ENCODE assay signal across 1 cellular context in the genomic region with DNA sequence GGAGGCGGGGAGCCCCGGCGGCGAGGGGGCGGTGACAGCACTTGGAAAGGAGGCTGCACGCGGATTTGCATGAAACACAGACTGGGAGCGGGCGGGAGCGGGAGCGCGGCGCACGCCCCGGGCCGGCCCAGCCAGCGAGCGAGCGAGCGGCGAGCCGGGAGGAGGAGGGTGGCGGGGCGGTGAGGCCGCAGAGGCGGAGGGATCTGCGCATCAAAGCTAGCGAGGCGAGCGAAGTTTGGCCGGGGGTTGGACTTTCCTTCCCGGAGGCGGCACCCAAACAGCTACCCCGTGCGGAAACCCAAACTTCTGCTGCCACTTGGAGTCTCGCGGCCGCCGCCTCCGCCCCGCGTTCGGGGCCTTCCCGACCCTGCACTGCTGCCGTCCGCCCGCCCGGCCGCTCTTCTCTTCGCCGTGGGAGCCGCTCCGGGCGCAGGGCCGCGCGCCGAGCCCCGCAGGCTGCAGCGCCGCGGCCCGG.
TF ChIP-seq lines count a peak whose summit lies in the region.

A gene (plus strand): TSS at position 72 of the 475 bp plus-strand sequence. CDS start 553 bp downstream, outside the sequence.

TF ChIP-seq in GM12878, 131 proteins besides CTCF, POLR2A, EP300 and RAD21 (continued from another document and continues in another):
- TF ChIP-seq, protein P1, sequence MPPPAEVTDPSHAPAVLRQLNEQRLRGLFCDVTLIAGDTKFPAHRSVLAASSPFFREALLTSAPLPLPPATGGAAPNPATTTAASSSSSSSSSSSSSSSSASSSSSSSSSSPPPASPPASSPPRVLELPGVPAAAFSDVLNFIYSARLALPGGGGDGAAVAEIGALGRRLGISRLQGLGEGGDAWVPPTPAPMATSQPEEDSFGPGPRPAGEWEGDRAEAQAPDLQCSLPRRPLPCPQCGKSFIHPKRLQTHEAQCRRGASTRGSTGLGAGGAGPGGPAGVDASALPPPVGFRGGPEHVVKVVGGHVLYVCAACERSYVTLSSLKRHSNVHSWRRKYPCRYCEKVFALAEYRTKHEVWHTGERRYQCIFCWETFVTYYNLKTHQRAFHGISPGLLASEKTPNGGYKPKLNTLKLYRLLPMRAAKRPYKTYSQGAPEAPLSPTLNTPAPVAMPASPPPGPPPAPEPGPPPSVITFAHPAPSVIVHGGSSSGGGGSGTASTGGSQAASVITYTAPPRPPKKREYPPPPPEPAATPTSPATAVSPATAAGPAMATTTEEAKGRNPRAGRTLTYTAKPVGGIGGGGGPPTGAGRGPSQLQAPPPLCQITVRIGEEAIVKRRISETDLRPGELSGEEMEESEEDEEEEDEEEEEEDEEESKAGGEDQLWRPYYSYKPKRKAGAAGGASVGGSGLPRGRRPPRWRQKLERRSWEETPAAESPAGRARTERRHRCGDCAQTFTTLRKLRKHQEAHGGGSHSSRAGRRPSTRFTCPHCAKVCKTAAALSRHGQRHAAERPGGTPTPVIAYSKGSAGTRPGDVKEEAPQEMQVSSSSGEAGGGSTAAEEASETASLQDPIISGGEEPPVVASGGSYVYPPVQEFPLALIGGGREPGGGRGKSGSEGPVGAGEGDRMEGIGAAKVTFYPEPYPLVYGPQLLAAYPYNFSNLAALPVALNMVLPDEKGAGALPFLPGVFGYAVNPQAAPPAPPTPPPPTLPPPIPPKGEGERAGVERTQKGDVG (CRISPR knock-in tag; IDR thresholded peaks at IDR 0.05) = no peak
- TF ChIP-seq TAF1 (IDR thresholded peaks at IDR 0.05; ENCODE audit: borderline replicate concordance, low read depth, low read length) (peak; percentile 82; the same call in 1 of the 2 replicates), TBL1XR1 (IDR thresholded peaks at IDR 0.05; ENCODE audit: low read depth, low read length) (no peak), ESRRA (IDR thresholded peaks at IDR 0.05; ENCODE audit: low read length) (no peak; the same call in 1 of the 2 replicates), SMAD5 (IDR thresholded peaks at IDR 0.05; ENCODE audit: low read depth) (peak; percentile 65; the same call in 1 of the 2 replicates), FOXM1 (IDR thresholded peaks at IDR 0.05; ENCODE audit: low read depth, low read length) (no peak), SMAD1 (IDR thresholded peaks at IDR 0.05; ENCODE audit: low read depth, partially characterized antibody) (no peak), JUND (IDR thresholded peaks at IDR 0.05; ENCODE audit: low read depth, low read length) (no peak), RELA (IDR thresholded peaks at IDR 0.05; ENCODE audit: borderline replicate concordance, partially characterized antibody) (no peak), SIX5 (IDR thresholded peaks at IDR 0.05; ENCODE audit: low read depth, low read length, severe bottlenecking) (no peak), STAT3 (IDR thresholded peaks at IDR 0.05; ENCODE audit: low read depth, low read length) (no peak), RAD51 (IDR thresholded peaks at IDR 0.05) (no peak), ZNF384 (IDR thresholded peaks at IDR 0.05; ENCODE audit: borderline replicate concordance, low read depth, low read length) (no peak), NR2F1 (conservative IDR thresholded peaks at IDR 0.05) (peak; percentile 45; the same call in 1 of the 2 replicates), NFIC (IDR thresholded peaks at IDR 0.05; ENCODE audit: low read depth, low read length) (no peak), KDM1A (IDR thresholded peaks at IDR 0.05; ENCODE audit: borderline replicate concordance) (no peak), BACH1 (IDR thresholded peaks at IDR 0.05; ENCODE audit: borderline replicate concordance) (0 out of 2 replicates have a peak, but pooled peaks have one; percentile 49), NBN (IDR thresholded peaks at IDR 0.05) (no peak), NR2C1 (IDR thresholded peaks at IDR 0.05) (no peak), BCL11A (IDR thresholded peaks at IDR 0.05; ENCODE audit: low read depth, low read length) (no peak; the same call in 1 of the 2 replicates), CREM (IDR thresholded peaks at IDR 0.05; ENCODE audit: low read depth) (0 out of 2 replicates have a peak, but pooled peaks have one; percentile 21), MYB (IDR thresholded peaks at IDR 0.05; ENCODE audit: borderline replicate concordance, low read depth, low read length) (no peak), FOS (IDR thresholded peaks at IDR 0.05; ENCODE audit: borderline replicate concordance, extremely low read depth, insufficient read length) (no peak), NFYA (IDR thresholded peaks at IDR 0.05; ENCODE audit: borderline replicate concordance, low read depth, low read length) (no peak), KLF5 (IDR thresholded peaks at IDR 0.05; ENCODE audit: partially characterized antibody) (no peak), MTA3 (IDR thresholded peaks at IDR 0.05; ENCODE audit: borderline replicate concordance, low read length) (no peak), POLR2AphosphoS2 (IDR thresholded peaks at IDR 0.05; ENCODE audit: low read depth, low read length) (0 out of 2 replicates have a peak, but pooled peaks have one; percentile 12)
- TF ChIP-seq, protein P2, sequence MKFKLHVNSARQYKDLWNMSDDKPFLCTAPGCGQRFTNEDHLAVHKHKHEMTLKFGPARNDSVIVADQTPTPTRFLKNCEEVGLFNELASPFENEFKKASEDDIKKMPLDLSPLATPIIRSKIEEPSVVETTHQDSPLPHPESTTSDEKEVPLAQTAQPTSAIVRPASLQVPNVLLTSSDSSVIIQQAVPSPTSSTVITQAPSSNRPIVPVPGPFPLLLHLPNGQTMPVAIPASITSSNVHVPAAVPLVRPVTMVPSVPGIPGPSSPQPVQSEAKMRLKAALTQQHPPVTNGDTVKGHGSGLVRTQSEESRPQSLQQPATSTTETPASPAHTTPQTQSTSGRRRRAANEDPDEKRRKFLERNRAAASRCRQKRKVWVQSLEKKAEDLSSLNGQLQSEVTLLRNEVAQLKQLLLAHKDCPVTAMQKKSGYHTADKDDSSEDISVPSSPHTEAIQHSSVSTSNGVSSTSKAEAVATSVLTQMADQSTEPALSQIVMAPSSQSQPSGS (IDR thresholded peaks at IDR 0.05; ENCODE audit: low read length) = no peak
- TF ChIP-seq, protein P3, sequence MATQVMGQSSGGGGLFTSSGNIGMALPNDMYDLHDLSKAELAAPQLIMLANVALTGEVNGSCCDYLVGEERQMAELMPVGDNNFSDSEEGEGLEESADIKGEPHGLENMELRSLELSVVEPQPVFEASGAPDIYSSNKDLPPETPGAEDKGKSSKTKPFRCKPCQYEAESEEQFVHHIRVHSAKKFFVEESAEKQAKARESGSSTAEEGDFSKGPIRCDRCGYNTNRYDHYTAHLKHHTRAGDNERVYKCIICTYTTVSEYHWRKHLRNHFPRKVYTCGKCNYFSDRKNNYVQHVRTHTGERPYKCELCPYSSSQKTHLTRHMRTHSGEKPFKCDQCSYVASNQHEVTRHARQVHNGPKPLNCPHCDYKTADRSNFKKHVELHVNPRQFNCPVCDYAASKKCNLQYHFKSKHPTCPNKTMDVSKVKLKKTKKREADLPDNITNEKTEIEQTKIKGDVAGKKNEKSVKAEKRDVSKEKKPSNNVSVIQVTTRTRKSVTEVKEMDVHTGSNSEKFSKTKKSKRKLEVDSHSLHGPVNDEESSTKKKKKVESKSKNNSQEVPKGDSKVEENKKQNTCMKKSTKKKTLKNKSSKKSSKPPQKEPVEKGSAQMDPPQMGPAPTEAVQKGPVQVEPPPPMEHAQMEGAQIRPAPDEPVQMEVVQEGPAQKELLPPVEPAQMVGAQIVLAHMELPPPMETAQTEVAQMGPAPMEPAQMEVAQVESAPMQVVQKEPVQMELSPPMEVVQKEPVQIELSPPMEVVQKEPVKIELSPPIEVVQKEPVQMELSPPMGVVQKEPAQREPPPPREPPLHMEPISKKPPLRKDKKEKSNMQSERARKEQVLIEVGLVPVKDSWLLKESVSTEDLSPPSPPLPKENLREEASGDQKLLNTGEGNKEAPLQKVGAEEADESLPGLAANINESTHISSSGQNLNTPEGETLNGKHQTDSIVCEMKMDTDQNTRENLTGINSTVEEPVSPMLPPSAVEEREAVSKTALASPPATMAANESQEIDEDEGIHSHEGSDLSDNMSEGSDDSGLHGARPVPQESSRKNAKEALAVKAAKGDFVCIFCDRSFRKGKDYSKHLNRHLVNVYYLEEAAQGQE (IDR thresholded peaks at IDR 0.05; ENCODE audit: low read depth, low read length) = no peak
- TF ChIP-seq, protein P4, sequence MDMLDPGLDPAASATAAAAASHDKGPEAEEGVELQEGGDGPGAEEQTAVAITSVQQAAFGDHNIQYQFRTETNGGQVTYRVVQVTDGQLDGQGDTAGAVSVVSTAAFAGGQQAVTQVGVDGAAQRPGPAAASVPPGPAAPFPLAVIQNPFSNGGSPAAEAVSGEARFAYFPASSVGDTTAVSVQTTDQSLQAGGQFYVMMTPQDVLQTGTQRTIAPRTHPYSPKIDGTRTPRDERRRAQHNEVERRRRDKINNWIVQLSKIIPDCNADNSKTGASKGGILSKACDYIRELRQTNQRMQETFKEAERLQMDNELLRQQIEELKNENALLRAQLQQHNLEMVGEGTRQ (IDR thresholded peaks at IDR 0.05; ENCODE audit: borderline replicate concordance, low read depth, low read length) = no peak
- TF ChIP-seq, protein P5, sequence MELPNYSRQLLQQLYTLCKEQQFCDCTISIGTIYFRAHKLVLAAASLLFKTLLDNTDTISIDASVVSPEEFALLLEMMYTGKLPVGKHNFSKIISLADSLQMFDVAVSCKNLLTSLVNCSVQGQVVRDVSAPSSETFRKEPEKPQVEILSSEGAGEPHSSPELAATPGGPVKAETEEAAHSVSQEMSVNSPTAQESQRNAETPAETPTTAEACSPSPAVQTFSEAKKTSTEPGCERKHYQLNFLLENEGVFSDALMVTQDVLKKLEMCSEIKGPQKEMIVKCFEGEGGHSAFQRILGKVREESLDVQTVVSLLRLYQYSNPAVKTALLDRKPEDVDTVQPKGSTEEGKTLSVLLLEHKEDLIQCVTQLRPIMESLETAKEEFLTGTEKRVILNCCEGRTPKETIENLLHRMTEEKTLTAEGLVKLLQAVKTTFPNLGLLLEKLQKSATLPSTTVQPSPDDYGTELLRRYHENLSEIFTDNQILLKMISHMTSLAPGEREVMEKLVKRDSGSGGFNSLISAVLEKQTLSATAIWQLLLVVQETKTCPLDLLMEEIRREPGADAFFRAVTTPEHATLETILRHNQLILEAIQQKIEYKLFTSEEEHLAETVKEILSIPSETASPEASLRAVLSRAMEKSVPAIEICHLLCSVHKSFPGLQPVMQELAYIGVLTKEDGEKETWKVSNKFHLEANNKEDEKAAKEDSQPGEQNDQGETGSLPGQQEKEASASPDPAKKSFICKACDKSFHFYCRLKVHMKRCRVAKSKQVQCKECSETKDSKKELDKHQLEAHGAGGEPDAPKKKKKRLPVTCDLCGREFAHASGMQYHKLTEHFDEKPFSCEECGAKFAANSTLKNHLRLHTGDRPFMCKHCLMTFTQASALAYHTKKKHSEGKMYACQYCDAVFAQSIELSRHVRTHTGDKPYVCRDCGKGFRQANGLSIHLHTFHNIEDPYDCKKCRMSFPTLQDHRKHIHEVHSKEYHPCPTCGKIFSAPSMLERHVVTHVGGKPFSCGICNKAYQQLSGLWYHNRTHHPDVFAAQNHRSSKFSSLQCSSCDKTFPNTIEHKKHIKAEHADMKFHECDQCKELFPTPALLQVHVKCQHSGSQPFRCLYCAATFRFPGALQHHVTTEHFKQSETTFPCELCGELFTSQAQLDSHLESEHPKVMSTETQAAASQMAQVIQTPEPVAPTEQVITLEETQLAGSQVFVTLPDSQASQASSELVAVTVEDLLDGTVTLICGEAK (IDR thresholded peaks at IDR 0.05; ENCODE audit: borderline replicate concordance) = no peak
- TF ChIP-seq, protein P6, sequence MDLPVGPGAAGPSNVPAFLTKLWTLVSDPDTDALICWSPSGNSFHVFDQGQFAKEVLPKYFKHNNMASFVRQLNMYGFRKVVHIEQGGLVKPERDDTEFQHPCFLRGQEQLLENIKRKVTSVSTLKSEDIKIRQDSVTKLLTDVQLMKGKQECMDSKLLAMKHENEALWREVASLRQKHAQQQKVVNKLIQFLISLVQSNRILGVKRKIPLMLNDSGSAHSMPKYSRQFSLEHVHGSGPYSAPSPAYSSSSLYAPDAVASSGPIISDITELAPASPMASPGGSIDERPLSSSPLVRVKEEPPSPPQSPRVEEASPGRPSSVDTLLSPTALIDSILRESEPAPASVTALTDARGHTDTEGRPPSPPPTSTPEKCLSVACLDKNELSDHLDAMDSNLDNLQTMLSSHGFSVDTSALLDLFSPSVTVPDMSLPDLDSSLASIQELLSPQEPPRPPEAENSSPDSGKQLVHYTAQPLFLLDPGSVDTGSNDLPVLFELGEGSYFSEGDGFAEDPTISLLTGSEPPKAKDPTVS (IDR thresholded peaks at IDR 0.05; ENCODE audit: low read depth, low read length) = no peak
- TF ChIP-seq, protein P7, sequence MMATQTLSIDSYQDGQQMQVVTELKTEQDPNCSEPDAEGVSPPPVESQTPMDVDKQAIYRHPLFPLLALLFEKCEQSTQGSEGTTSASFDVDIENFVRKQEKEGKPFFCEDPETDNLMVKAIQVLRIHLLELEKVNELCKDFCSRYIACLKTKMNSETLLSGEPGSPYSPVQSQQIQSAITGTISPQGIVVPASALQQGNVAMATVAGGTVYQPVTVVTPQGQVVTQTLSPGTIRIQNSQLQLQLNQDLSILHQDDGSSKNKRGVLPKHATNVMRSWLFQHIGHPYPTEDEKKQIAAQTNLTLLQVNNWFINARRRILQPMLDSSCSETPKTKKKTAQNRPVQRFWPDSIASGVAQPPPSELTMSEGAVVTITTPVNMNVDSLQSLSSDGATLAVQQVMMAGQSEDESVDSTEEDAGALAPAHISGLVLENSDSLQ (IDR thresholded peaks at IDR 0.05) = no peak
- TF ChIP-seq, protein P8, sequence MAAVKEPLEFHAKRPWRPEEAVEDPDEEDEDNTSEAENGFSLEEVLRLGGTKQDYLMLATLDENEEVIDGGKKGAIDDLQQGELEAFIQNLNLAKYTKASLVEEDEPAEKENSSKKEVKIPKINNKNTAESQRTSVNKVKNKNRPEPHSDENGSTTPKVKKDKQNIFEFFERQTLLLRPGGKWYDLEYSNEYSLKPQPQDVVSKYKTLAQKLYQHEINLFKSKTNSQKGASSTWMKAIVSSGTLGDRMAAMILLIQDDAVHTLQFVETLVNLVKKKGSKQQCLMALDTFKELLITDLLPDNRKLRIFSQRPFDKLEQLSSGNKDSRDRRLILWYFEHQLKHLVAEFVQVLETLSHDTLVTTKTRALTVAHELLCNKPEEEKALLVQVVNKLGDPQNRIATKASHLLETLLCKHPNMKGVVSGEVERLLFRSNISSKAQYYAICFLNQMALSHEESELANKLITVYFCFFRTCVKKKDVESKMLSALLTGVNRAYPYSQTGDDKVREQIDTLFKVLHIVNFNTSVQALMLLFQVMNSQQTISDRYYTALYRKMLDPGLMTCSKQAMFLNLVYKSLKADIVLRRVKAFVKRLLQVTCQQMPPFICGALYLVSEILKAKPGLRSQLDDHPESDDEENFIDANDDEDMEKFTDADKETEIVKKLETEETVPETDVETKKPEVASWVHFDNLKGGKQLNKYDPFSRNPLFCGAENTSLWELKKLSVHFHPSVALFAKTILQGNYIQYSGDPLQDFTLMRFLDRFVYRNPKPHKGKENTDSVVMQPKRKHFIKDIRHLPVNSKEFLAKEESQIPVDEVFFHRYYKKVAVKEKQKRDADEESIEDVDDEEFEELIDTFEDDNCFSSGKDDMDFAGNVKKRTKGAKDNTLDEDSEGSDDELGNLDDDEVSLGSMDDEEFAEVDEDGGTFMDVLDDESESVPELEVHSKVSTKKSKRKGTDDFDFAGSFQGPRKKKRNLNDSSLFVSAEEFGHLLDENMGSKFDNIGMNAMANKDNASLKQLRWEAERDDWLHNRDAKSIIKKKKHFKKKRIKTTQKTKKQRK (IDR thresholded peaks at IDR 0.05; ENCODE audit: low read depth, low read length) = no peak
- TF ChIP-seq, protein P9, sequence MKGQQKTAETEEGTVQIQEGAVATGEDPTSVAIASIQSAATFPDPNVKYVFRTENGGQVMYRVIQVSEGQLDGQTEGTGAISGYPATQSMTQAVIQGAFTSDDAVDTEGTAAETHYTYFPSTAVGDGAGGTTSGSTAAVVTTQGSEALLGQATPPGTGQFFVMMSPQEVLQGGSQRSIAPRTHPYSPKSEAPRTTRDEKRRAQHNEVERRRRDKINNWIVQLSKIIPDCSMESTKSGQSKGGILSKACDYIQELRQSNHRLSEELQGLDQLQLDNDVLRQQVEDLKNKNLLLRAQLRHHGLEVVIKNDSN (IDR thresholded peaks at IDR 0.05; ENCODE audit: borderline replicate concordance, extremely low read length, insufficient read depth, low read depth, low read length) = no peak
